ENCODE assay signal across 9 cellular contexts in the genomic region with DNA sequence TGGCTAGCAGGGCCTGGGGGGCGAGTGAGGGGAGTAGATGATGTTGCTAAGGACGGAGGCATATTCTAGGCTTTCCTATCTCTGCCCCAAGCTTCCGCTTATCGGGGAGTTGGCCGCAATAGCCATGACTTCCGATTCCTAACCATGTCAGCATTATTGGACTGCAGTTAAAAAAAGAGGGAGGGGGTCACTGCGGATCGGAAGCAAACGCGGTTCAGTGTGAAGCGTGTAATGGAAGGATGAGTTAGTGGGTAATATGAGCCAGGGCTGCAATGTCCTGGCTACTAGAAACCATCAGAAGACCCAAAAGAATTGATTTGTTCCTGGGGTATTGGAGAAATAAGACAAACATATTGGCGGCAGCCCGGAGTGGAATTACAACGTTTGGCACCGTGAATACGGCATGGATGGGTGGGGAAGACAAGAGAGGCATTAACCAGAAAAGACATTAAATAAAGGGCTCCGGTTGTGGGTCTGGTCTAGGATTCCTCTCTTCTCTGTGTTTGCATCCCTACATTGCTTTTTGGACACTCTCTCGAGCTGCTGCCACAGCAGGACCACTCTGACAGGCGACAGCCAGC.
A peak's percentile ranks its signal among the peaks of the same experiment; 100 is the strongest.
DNase-seq lines count a peak whose midpoint lies in the region; ATAC-seq and TF ChIP-seq lines count a peak whose summit lies in the region.
"Had no signal": no experiment of that assay in that cellular context is flagged by ENCODE, and none has a peak within 500 bp of the region (broad histone marks: within the 10 kb centered on the region; RNA-seq: fewer than 3 reads in every experiment).

No MANE protein-coding gene starts in this region.

- H3K27ac ChIP-seq in mesendoderm (ENCODE audit: low read depth, low read length), result no peak overlapping the region
- H3K27ac ChIP-seq in transverse colon, result no peak overlapping the region

- no peak for ATAC-seq in HG02884 (IDR thresholded peaks at IDR 0.05; ENCODE audit: unreplicated experiment)

- no peak for TF ChIP-seq POLR2A in transverse colon (IDR thresholded peaks at IDR 0.05)

- H3K4ac ChIP-seq in mesendoderm (ENCODE audit: low read depth, low read length), result no peak overlapping the region

- peak overlapping the region; percentile 50 for H3K4me2 ChIP-seq in mesendoderm (ENCODE audit: low read length)

- no peak overlapping the region for H2AK5ac ChIP-seq in mesendoderm (ENCODE audit: low read length)

- H3K56ac ChIP-seq in mesendoderm (ENCODE audit: low read length), result no peak overlapping the region

- H3K18ac ChIP-seq in mesendoderm (ENCODE audit: low read length), result no peak overlapping the region

- H3K9ac ChIP-seq in mesendoderm (ENCODE audit: low read length), result no peak overlapping the region

- no peak overlapping the region for H4K5ac ChIP-seq in mesendoderm (ENCODE audit: low read length)

- no peak overlapping the region for H2BK120ac ChIP-seq in mesendoderm (ENCODE audit: low read depth, low read length)

- H3K27me3 ChIP-seq in mesendoderm (ENCODE audit: insufficient read depth, low read length, poor library complexity) (peaks cover 34% of the 10 kb centered on the region), transverse colon (peaks cover 64% of the 10 kb centered on the region)

- H3K4me3 ChIP-seq in mesendoderm (ENCODE audit: low read length) (no peak overlapping the region), transverse colon (peak overlapping the region in 3 of 4 donors; percentile 1 to 45 (median 22))

- H3K79me2 ChIP-seq in mesendoderm (ENCODE audit: control insufficient read depth, insufficient read depth, low read length), result no peaks in the 10 kb centered on the region

- no peak overlapping the region for H2BK15ac ChIP-seq in mesendoderm (replicated peaks; ENCODE audit: low read depth)

- H3K23ac ChIP-seq in mesendoderm (ENCODE audit: low read length), result no peak overlapping the region

- intact Hi-C loops in transverse colon (cut with DNase I; ENCODE audit: low total_unique reads), result no loop called here

- no peaks in the 10 kb centered on the region for H3K9me3 ChIP-seq in transverse colon

- no peaks in the 10 kb centered on the region for H3K79me1 ChIP-seq in mesendoderm (ENCODE audit: low read length)

- no CpG with 5 or more reads among the region's 19 CpGs for whole genome bisulfite sequencing in mesendoderm (ENCODE audit: extremely low coverage, insufficient coverage, low lambda C conversion rate)
- 11 to 20% methylated on average over 7 to 19 of the region's 19 CpGs for WGBS in transverse colon (ENCODE audit: low coverage in 1 of 2), 2 donors

- no peaks in the 10 kb centered on the region for H3K36me3 ChIP-seq in mesendoderm (ENCODE audit: control insufficient read depth, insufficient read depth, low read length)
- H3K36me3 ChIP-seq in transverse colon, result no peaks in the 10 kb centered on the region

- DNase-seq in NCI-H526 (lab: John Stamatoyannopoulos, UW) (peak; percentile 48 to 50), NCI-H526 treated with DMSO at 0.1 percent for 48 hours (lab: John Stamatoyannopoulos, UW) (no peak), cerebellum (ENCODE audit: low spot score) (peak; percentile 2), mesendoderm (no peak), transverse colon (no peak), NCI-H2029 treated with DMSO at 0.1 percent for 48 hours (lab: John Stamatoyannopoulos, UW) (no peak)
- DNase-seq in activated CD4-positive, alpha-beta T cell treated with anti-CD3 and anti-CD28 coated beads for 1 hour, result no peak
- DNase-seq: CD4-positive, CD25-positive, alpha-beta regulatory T cell had no signal

- H3K4me1 ChIP-seq in mesendoderm (ENCODE audit: control insufficient read depth, low read depth, low read length), result no peaks in the 10 kb centered on the region
- peaks cover 0 to 15% (median 12%) of the 10 kb centered on the region in 4 donors for H3K4me1 ChIP-seq in transverse colon

- no peak for TF ChIP-seq EP300 in transverse colon (IDR thresholded peaks at IDR 0.05; ENCODE audit: low read depth)

- H2BK5ac ChIP-seq in mesendoderm (ENCODE audit: low read length), result no peak overlapping the region

- no peak for TF ChIP-seq CTCF in transverse colon (IDR thresholded peaks at IDR 0.05)

- in situ Hi-C loops in transverse colon (cut with MboI; ENCODE audit: low pct_ligation_motif_present in 1 of 4, low pct_unique_long_range_greater_than_20kb in 1 of 4, low sequenced_read_pairs in 3 of 4), result no loop called here

- no peak overlapping the region for H4K8ac ChIP-seq in mesendoderm (ENCODE audit: low read depth, low read length)

Comparison
In these comparisons a context has a peak if more than half of its experiments do, and no peak if none do; other contexts are left out.
1. DNase-seq: peak in NCI-H526 (2 of 2) and cerebellum (single experiment); none in NCI-H526 treated with DMSO at 0.1 percent for 48 hours (single experiment), mesendoderm (single experiment), transverse colon (single experiment), activated CD4-positive, alpha-beta T cell treated with anti-CD3 and anti-CD28 coated beads for 1 hour (single experiment) and NCI-H2029 treated with DMSO at 0.1 percent for 48 hours (single experiment).